ENCODE assay signal across 24 cellular contexts in the genomic region with DNA sequence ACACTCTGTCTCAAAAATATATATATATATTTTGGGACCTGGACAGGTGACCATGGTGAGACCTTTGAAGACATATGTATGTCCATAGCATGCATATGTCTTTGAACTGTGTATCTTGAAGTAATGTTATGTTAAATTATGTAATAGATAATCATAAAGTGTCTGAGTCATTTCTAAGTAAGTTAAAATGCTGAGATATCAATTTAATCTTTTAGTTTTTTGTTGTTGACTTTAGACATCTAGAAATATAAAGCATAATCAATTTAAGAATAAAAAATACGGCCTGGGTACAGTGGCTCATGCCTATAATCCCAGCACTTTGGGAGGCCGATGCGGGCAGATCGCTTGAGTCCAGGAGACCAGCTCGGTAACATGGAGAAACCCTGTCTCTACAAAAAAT.
"Had no signal": no experiment of that assay in that cellular context is flagged by ENCODE, and none has a peak within 500 bp of the region (broad histone marks: within the 10 kb centered on the region; RNA-seq: fewer than 3 reads in every experiment).

No MANE protein-coding gene starts in this region.

- H3K4me3 ChIP-seq: coronary artery, dorsolateral prefrontal cortex, esophagus muscularis mucosa, gastrocnemius medialis, heart right ventricle, left lung, lower lobe of right lung, mucosa of descending colon had no signal

- DNase-seq: dermis blood vessel endothelial cell; dorsolateral prefrontal cortex; effector CD4-positive, alpha-beta T cell; effector memory CD4-positive, alpha-beta T cell; foreskin melanocyte; gastrocnemius medialis; glutamatergic neuron; head of caudate nucleus; heart right ventricle; hippocampal formation; left cardiac atrium; left lung; left ventricle myocardium superior; lower lobe of right lung; mesenchymal stem cell; mucosa of descending colon; naive B cell; naive thymus-derived CD8-positive, alpha-beta T cell had no signal

- H3K9me3 Mint-ChIP-seq: mesothelial cell of epicardium; naive B cell; naive thymus-derived CD8-positive, alpha-beta T cell had no signal

- ATAC-seq: gastrocnemius medialis; heart right ventricle; left cardiac atrium; left lung; left ventricle myocardium superior; lower lobe of right lung; mucosa of descending colon; naive thymus-derived CD8-positive, alpha-beta T cell had no signal

- H3K27ac Mint-ChIP-seq: mesothelial cell of epicardium had no signal

- H3K4me1 Mint-ChIP-seq: mesothelial cell of epicardium had no signal

- H3K27me3 Mint-ChIP-seq: naive B cell; naive thymus-derived CD8-positive, alpha-beta T cell had no signal

- H3K27ac ChIP-seq: coronary artery, dorsolateral prefrontal cortex, esophagus muscularis mucosa, gastrocnemius medialis, heart right ventricle, left lung, lower lobe of right lung had no signal

- H3K9me3 ChIP-seq: esophagus muscularis mucosa, gastrocnemius medialis, heart right ventricle, left lung, lower lobe of right lung, mucosa of descending colon had no signal

- H3K27me3 ChIP-seq: dorsolateral prefrontal cortex, esophagus muscularis mucosa, gastrocnemius medialis, heart right ventricle, left lung had no signal

- H3K4me3 Mint-ChIP-seq: mesothelial cell of epicardium; naive thymus-derived CD8-positive, alpha-beta T cell had no signal

- H3K4me1 ChIP-seq: esophagus muscularis mucosa, gastrocnemius medialis, heart right ventricle, left lung, lower lobe of right lung had no signal

- FAIRE-seq: endothelial cell of umbilical vein, islet of Langerhans, keratinocyte had no signal

- H3K36me3 Mint-ChIP-seq: naive B cell had no signal
